Comparison of ENCODE assay signal across 8 cellular contexts in the genomic region with DNA sequence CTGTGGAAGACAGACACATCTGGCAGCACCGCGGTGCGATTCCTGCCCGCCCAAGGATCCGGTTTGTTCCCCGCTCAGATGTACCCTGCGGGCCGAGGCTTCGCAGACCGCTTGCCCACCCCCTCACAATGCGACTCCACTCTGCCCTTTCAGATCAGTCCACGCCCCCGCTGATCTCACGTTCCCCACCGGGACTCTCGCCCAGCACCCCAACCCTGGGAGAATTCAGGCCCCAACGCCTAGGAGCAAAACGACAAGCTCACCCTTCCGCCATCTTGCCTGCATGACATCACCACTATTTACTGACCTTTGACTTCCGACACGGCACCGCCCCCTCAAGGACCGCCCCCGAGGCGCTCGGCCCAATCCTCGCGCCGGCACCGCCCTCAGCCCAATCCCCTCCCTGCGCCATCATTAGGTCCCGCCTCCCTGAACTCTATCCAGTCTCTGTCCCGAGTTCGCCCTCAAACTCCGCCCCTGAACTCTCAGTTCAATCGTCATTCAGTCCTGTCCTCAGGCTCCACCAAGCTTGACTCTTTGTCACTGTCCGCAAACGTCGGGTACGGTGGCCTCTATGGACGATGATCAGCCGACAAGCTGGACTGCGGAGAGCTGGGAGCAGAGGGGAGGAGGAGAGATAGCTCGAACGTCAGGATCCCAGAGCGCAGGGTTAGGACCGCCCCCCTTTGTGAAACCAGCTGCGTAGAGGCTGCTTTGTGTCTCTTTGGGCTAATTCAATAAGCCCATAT. TPM values are rescaled to one million over a fixed set of nuclear protein-coding genes. Genes with fewer than 3 reads are reported as not detected.
DNase-seq lines count a peak whose midpoint lies in the region; ATAC-seq and TF ChIP-seq lines count a peak whose summit lies in the region.

A gene with protein sequence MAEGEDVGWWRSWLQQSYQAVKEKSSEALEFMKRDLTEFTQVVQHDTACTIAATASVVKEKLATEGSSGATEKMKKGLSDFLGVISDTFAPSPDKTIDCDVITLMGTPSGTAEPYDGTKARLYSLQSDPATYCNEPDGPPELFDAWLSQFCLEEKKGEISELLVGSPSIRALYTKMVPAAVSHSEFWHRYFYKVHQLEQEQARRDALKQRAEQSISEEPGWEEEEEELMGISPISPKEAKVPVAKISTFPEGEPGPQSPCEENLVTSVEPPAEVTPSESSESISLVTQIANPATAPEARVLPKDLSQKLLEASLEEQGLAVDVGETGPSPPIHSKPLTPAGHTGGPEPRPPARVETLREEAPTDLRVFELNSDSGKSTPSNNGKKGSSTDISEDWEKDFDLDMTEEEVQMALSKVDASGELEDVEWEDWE (minus strand): TSS at position 301 of the 749 bp plus-strand sequence. CDS start 27 bp downstream, at position 274.

- H3K4me3 ChIP-seq in SK-N-SH (ENCODE audit: low read depth in 2 of 2, low read length in 1 of 2) (peak within 1 kb of the TSS; percentile 83 to 84), gastroesophageal sphincter (peak within 1 kb of the TSS; percentile 77 to 93), neutrophil (ENCODE audit: low read depth in 1 of 2, low read length in 1 of 2) (peak within 1 kb of the TSS; percentile 73 to 93)

- DNase-seq in GM04504 (ENCODE audit: low read depth) (peak; percentile 98), NCI-H1048 (lab: John Stamatoyannopoulos, UW) (peak; percentile 84), SK-N-SH (peak; percentile 94), substantia nigra (lab: John Stamatoyannopoulos, UW) (peak; percentile 66 to 99 (median 97))
- peak; percentile 98 for DNase-seq in activated naive CD4-positive, alpha-beta T cell treated with anti-CD3 and anti-CD28 coated beads, Interleukin-2, amount 50 U/mL, for 16 hours

- WGBS in SK-N-SH (ENCODE audit: low lambda C conversion rate): 2% methylated on average over 27 of the region's 48 CpGs
- 0% methylated on average over 20 to 32 of the region's 48 CpGs for WGBS in gastroesophageal sphincter (ENCODE audit: low coverage in 1 of 2), 2 donors

- no peaks in the 10 kb centered on the region for H4K20me1 ChIP-seq in SK-N-SH (ENCODE audit: insufficient read depth)

- peak within 1 kb of the TSS; percentile 98 for H2AFZ ChIP-seq in SK-N-SH (ENCODE audit: low read depth)

- CTCF ChIA-PET in SK-N-SH (lab: Yijun Ruan, JAX): interaction anchor here (0.6 to 2.2 kb wide), 5 partner anchors 19 to 436 kb away, joined by 3 to 8 read pairs (median 4); a partner anchor contains a TSS

- H3K4me1 ChIP-seq in SK-N-SH (ENCODE audit: control insufficient read depth in 1 of 2, insufficient read depth in 2 of 2, low read depth in 1 of 2, low read length in 1 of 2) (peaks cover 0 to 7% of the 10 kb centered on the region in 2 experiments; a peak in 2 of 4 replicates), gastroesophageal sphincter (peaks cover 2 to 55% (median 27%) of the 10 kb centered on the region in 3 donors), neutrophil (ENCODE audit: control insufficient read depth in 1 of 2, insufficient read depth in 1 of 2, low read depth in 1 of 2, low read length in 1 of 2) (peaks cover 51 to 52% of the 10 kb centered on the region in 2 experiments)

- peaks cover 49% of the 10 kb centered on the region for H3K79me2 ChIP-seq in SK-N-SH (ENCODE audit: insufficient read depth)

- peak within 1 kb of the TSS; percentile 80 for H3K4me2 ChIP-seq in SK-N-SH

- no peaks in the 10 kb centered on the region for H3K27me3 ChIP-seq in SK-N-SH (ENCODE audit: insufficient read depth)
- no peaks in the 10 kb centered on the region for H3K27me3 ChIP-seq in gastroesophageal sphincter
- no peaks in the 10 kb centered on the region for H3K27me3 ChIP-seq in neutrophil

- H3K36me3 ChIP-seq in SK-N-SH (replicated peaks in 1 of 2; ENCODE audit: control insufficient read depth in 1 of 2, insufficient read depth in 2 of 2, low read length in 1 of 2) (peaks cover 9 to 18% of the 10 kb centered on the region in 2 experiments), gastroesophageal sphincter (peaks cover 0 to 30% of the 10 kb centered on the region in 2 donors), neutrophil (peaks cover 5% of the 10 kb centered on the region)

- H3K9me3 ChIP-seq in SK-N-SH: no peaks in the 10 kb centered on the region
- no peaks in the 10 kb centered on the region for H3K9me3 ChIP-seq in gastroesophageal sphincter
- H3K9me3 ChIP-seq in neutrophil: no peaks in the 10 kb centered on the region

- peak; percentile 98 for ATAC-seq in HG02571 (IDR thresholded peaks at IDR 0.05; ENCODE audit: unreplicated experiment)
- peak; percentile 98 for ATAC-seq in gastroesophageal sphincter

- TF ChIP-seq RAD21 in SK-N-SH (IDR thresholded peaks at IDR 0.05; ENCODE audit: low read length): no peak

- H3K27ac ChIP-seq in SK-N-SH (ENCODE audit: low read depth in 2 of 2, low read length in 1 of 2): peak within 1 kb of the TSS; percentile 92 to 95
- peak within 1 kb of the TSS; percentile 88 to 97 (median 92) for H3K27ac ChIP-seq in gastroesophageal sphincter
- H3K27ac ChIP-seq in neutrophil: peak within 1 kb of the TSS; percentile 88
- peak within 1 kb of the TSS; percentile 93 for H3K27ac ChIP-seq in substantia nigra (ENCODE audit: low read depth, low read length, poor library complexity, severe bottlenecking)

- TF ChIP-seq CTCF in SK-N-SH (IDR thresholded peaks at IDR 0.05) (no peak), gastroesophageal sphincter (IDR thresholded peaks at IDR 0.05) (no peak), neutrophil (IDR thresholded peaks at IDR 0.05) (peak; percentile 22)

- no peaks in the 10 kb centered on the region for H3K9me2 ChIP-seq in SK-N-SH

- peaks cover 16% of the 10 kb centered on the region for H3F3A ChIP-seq in SK-N-SH (replicated peaks; ENCODE audit: insufficient read depth)

- POLR2A ChIA-PET in SK-N-SH (lab: Yijun Ruan, JAX): interaction anchor here (0.6 to 1.5 kb wide), 8 partner anchors 15 to 257 kb away, joined by 3 to 6 read pairs (median 4); a partner anchor contains a TSS

- TF ChIP-seq POLR2A in gastroesophageal sphincter (IDR thresholded peaks at IDR 0.05): peak; percentile 78 to 87

- TF ChIP-seq EP300 in SK-N-SH (IDR thresholded peaks at IDR 0.05; ENCODE audit: borderline replicate concordance in 1 of 2, low read depth in 1 of 2, low read length in 1 of 2): peak in 1 of 2 experiments; percentile 68; a peak in 2 of 4 replicates
- TF ChIP-seq EP300 in gastroesophageal sphincter (IDR thresholded peaks at IDR 0.05): no peak

- H3K9ac ChIP-seq in SK-N-SH: peak within 1 kb of the TSS; percentile 89

TF ChIP-seq in SK-N-SH, 30 proteins besides CTCF, POLR2A, EP300 and RAD21 (continues in another document):
- TF ChIP-seq NFIC (IDR thresholded peaks at IDR 0.05; ENCODE audit: borderline replicate concordance) (no peak), SMC3 (IDR thresholded peaks at IDR 0.05; ENCODE audit: low read depth, low read length) (no peak; the same call in 1 of the 2 replicates), TEAD4 (IDR thresholded peaks at IDR 0.05; ENCODE audit: borderline replicate concordance, insufficient read depth) (no peak), FOXM1 (IDR thresholded peaks at IDR 0.05; ENCODE audit: low read depth) (no peak), POLR2AphosphoS5 (IDR thresholded peaks at IDR 0.05; ENCODE audit: low read depth, low read length) (peak; percentile 93), TCF12 (IDR thresholded peaks at IDR 0.05) (peak; percentile 49; the same call in 1 of the 2 replicates), ELF1 (IDR thresholded peaks at IDR 0.05) (peak; percentile 24; the same call in 1 of the 2 replicates), RCOR1 (IDR thresholded peaks at IDR 0.05; ENCODE audit: low read length) (no peak; the same call in 1 of the 2 replicates), SIN3A (IDR thresholded peaks at IDR 0.05; ENCODE audit: borderline replicate concordance, low read depth, low read length) (peak; percentile 83; the same call in 1 of the 2 replicates), GATA2 (CRISPR knock-in tag; IDR thresholded peaks at IDR 0.05) (no peak)
- TF ChIP-seq, protein P1, sequence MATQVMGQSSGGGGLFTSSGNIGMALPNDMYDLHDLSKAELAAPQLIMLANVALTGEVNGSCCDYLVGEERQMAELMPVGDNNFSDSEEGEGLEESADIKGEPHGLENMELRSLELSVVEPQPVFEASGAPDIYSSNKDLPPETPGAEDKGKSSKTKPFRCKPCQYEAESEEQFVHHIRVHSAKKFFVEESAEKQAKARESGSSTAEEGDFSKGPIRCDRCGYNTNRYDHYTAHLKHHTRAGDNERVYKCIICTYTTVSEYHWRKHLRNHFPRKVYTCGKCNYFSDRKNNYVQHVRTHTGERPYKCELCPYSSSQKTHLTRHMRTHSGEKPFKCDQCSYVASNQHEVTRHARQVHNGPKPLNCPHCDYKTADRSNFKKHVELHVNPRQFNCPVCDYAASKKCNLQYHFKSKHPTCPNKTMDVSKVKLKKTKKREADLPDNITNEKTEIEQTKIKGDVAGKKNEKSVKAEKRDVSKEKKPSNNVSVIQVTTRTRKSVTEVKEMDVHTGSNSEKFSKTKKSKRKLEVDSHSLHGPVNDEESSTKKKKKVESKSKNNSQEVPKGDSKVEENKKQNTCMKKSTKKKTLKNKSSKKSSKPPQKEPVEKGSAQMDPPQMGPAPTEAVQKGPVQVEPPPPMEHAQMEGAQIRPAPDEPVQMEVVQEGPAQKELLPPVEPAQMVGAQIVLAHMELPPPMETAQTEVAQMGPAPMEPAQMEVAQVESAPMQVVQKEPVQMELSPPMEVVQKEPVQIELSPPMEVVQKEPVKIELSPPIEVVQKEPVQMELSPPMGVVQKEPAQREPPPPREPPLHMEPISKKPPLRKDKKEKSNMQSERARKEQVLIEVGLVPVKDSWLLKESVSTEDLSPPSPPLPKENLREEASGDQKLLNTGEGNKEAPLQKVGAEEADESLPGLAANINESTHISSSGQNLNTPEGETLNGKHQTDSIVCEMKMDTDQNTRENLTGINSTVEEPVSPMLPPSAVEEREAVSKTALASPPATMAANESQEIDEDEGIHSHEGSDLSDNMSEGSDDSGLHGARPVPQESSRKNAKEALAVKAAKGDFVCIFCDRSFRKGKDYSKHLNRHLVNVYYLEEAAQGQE (IDR thresholded peaks at IDR 0.05; ENCODE audit: low read depth, low read length): peak; percentile 59; the same call in 1 of the 2 replicates
- TF ChIP-seq, protein P2, sequence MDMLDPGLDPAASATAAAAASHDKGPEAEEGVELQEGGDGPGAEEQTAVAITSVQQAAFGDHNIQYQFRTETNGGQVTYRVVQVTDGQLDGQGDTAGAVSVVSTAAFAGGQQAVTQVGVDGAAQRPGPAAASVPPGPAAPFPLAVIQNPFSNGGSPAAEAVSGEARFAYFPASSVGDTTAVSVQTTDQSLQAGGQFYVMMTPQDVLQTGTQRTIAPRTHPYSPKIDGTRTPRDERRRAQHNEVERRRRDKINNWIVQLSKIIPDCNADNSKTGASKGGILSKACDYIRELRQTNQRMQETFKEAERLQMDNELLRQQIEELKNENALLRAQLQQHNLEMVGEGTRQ (IDR thresholded peaks at IDR 0.05; ENCODE audit: borderline replicate concordance, low read depth, low read length): no peak

RNA-seq across cellular contexts. Expression of the gene that starts here (rescaled TPM):
- polyA plus RNA-seq in SK-N-SH (2012; rRNA removed): 51.0 and 65.7 TPM in 2 replicates
- 37.8 and 46.0 TPM in 2 replicates for polyA plus RNA-seq in SK-N-SH (2012; cell fraction: cytosol; rRNA removed)
- polyA plus RNA-seq in SK-N-SH (2012; cell fraction: nucleus; rRNA removed): 138 and 143 TPM in 2 replicates
- total RNA-seq in gastroesophageal sphincter: 10 to 100 TPM; 56.5 to 74.2 (median 70.0) TPM

Comparison
In these comparisons a context has a peak if more than half of its experiments do, and no peak if none do; other contexts are left out.
1. Peak in every context shown above with its lines: DNase-seq, ATAC-seq, H3K4me3 ChIP-seq and H3K27ac ChIP-seq.